Comparison of ENCODE assay signal across 23 cellular contexts in the genomic region with DNA sequence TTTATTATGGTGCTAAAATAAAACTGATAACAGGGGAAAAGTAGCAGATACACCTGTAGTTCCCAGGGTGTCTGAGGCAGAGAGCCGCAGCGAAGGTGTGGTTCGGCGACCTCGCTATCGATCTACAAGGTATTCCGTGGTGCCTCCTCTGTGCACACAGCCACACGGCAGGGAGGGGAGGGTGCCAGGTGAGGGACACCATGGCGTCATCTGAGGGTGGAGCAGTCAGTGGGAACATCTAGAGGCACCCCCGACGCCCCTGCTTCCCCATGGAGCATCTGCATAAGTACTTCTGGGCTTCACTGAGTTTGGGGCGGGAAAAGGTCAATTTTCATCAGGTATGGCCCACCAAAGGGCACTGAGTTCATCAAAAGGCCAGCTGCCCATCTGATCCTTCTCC.
"Had no signal": no experiment of that assay in that cellular context is flagged by ENCODE, and none has a peak within 500 bp of the region (broad histone marks: within the 10 kb centered on the region; RNA-seq: fewer than 3 reads in every experiment).

No MANE protein-coding gene starts in this region.

- H3K4me3 Mint-ChIP-seq: naive thymus-derived CD4-positive, alpha-beta T cell; nephron; neural progenitor cell; stimulated activated memory B cell treated with anti-CD40 and anti-IgM and Interleukin-4, amounts not matched to agents 10 μg/mL and 1 μg/mL and 100 μg/mL, for 72 hours; type B pancreatic cell had no signal

- DNase-seq: cerebellar nuclear complex; dorsolateral prefrontal cortex; effector CD4-positive, alpha-beta T cell; head of caudate nucleus; kidney glomerular epithelial cell; mammary epithelial cell; mesendoderm; midbrain; naive thymus-derived CD4-positive, alpha-beta T cell; nucleus accumbens; stimulated activated CD4-positive, alpha-beta T cell treated with anti-CD3 and anti-CD28 coated beads, Interleukin-4, amount 100 ng/mL, for 4 hours; stimulated activated naive CD8-positive, alpha-beta T cell treated with anti-CD3 and anti-CD28 coated beads, Interleukin-15, Interleukin-2, amounts not matched to agents 100 U/mL and 50 U/mL, for 24 hours; substantia nigra; testis; tibial artery had no signal

- H3K27ac Mint-ChIP-seq: naive thymus-derived CD4-positive, alpha-beta T cell; nephron; neural progenitor cell; stimulated activated memory B cell treated with anti-CD40 and anti-IgM and Interleukin-4, amounts not matched to agents 10 μg/mL and 1 μg/mL and 100 μg/mL, for 72 hours; type B pancreatic cell had no signal

- H3K27ac ChIP-seq: dorsolateral prefrontal cortex, hepatocyte, neural progenitor cell, prostate gland, right atrium auricular region, testis, tibial artery had no signal

- H3K4me2 ChIP-seq: hepatocyte, neural progenitor cell had no signal

- H3K27me3 ChIP-seq: dorsolateral prefrontal cortex, hepatocyte, right atrium auricular region, testis had no signal

- H3K36me3 ChIP-seq: neural progenitor cell, prostate gland, right atrium auricular region, tibial artery had no signal

- H3K9ac ChIP-seq: neural progenitor cell had no signal

- H3K36me3 Mint-ChIP-seq: naive thymus-derived CD4-positive, alpha-beta T cell; neural progenitor cell; stimulated activated memory B cell treated with anti-CD40 and anti-IgM and Interleukin-4, amounts not matched to agents 10 μg/mL and 1 μg/mL and 100 μg/mL, for 72 hours; type B pancreatic cell had no signal

- H3K9me3 ChIP-seq: prostate gland, right atrium auricular region, testis, tibial artery had no signal

- H3K4me1 Mint-ChIP-seq: naive thymus-derived CD4-positive, alpha-beta T cell; nephron; stimulated activated memory B cell treated with anti-CD40 and anti-IgM and Interleukin-4, amounts not matched to agents 10 μg/mL and 1 μg/mL and 100 μg/mL, for 72 hours had no signal

- H3K4me1 ChIP-seq: neural progenitor cell, prostate gland, right atrium auricular region, testis, tibial artery had no signal

- H2AFZ ChIP-seq: hepatocyte, neural progenitor cell had no signal

- H3K4me3 ChIP-seq: dorsolateral prefrontal cortex, hepatocyte, neural progenitor cell, prostate gland, right atrium auricular region, testis, tibial artery had no signal

- ATAC-seq: naive thymus-derived CD4-positive, alpha-beta T cell; sciatic nerve; stimulated activated memory B cell treated with anti-CD40 and anti-IgM and Interleukin-4, amounts not matched to agents 10 μg/mL and 1 μg/mL and 100 μg/mL, for 72 hours; stimulated activated naive CD8-positive, alpha-beta T cell treated with anti-CD3 and anti-CD28 coated beads, Interleukin-15, Interleukin-2, amounts not matched to agents 100 U/mL and 50 U/mL, for 24 hours had no signal
